ENCODE assay signal across 24 cellular contexts in genomic region chr9:74524289-74524688, GRCh38. TPM values are rescaled to one million over a fixed set of nuclear protein-coding genes. Genes with fewer than 3 reads are reported as not detected.
DNase-seq lines count a peak whose midpoint lies in the region; ATAC-seq, FAIRE-seq and TF ChIP-seq lines count a peak whose summit lies in the region.
"Had no signal": no experiment of that assay in that cellular context is flagged by ENCODE, and none has a peak within 500 bp of the region (broad histone marks: within the 10 kb centered on the region; RNA-seq: fewer than 3 reads in every experiment).

No MANE protein-coding gene starts in this region.

- no peak overlapping the region for H2AFZ ChIP-seq in HepG2 (ENCODE audit: low read length)
- no peak overlapping the region for H2AFZ ChIP-seq in IMR-90 (replicated peaks; ENCODE audit: low read length, poor library complexity)
- H2AFZ ChIP-seq in H1 (ENCODE audit: low read length), result no peak overlapping the region
- H2AFZ ChIP-seq: GM23248 had no signal

- no peak overlapping the region for H3K4me2 ChIP-seq in HepG2 (ENCODE audit: low read depth, low read length)
- no peak overlapping the region for H3K4me2 ChIP-seq in IMR-90 (ENCODE audit: low read depth, low read length)
- H3K4me2 ChIP-seq in H1 (ENCODE audit: insufficient read depth in 1 of 2, low read depth in 2 of 2, low read length in 2 of 2), result no peak overlapping the region

- TF ChIP-seq CTCF in HepG2 (CRISPR knock-in tag; IDR thresholded peaks at IDR 0.05) (no peak), right lobe of liver (IDR thresholded peaks at IDR 0.05) (no peak), IMR-90 (conservative IDR thresholded peaks at IDR 0.05; ENCODE audit: low read depth, low read length) (no peak), H1 (IDR thresholded peaks at IDR 0.05; ENCODE audit: control extremely low read depth in 1 of 3, insufficient read depth in 1 of 3, low read depth in 1 of 3, low read length in 3 of 3) (no peak)

- H3K4me1 ChIP-seq in HepG2 (ENCODE audit: insufficient read depth, low read length) (no peaks in the 10 kb centered on the region), right lobe of liver (no peaks in the 10 kb centered on the region), IMR-90 (ENCODE audit: control insufficient read depth, insufficient read depth, low read length) (no peaks in the 10 kb centered on the region), H1 (replicated peaks in 1 of 4; ENCODE audit: control insufficient read depth in 3 of 4, insufficient read depth in 4 of 4, low read length in 3 of 4) (peaks cover 0 to 8% (median 3%) of the 10 kb centered on the region in 4 experiments; a peak in 2 of 7 replicates)
- H3K4me1 ChIP-seq: BE2C had no signal

- no peak for ATAC-seq in HepG2
- no peak for ATAC-seq in right lobe of liver
- ATAC-seq in IMR-90 (ENCODE audit: low read depth), result no peak
- no peak for ATAC-seq in GM19452 (IDR thresholded peaks at IDR 0.05; ENCODE audit: unreplicated experiment)
- ATAC-seq: GM12878 had no signal

- no peak for TF ChIP-seq EP300 in HepG2 (IDR thresholded peaks at IDR 0.05; ENCODE audit: low read depth in 2 of 2, low read length in 2 of 2)
- no peak for TF ChIP-seq EP300 in HepG2 (CRISPR knock-in tag; IDR thresholded peaks at IDR 0.05; ENCODE audit: borderline replicate concordance)
- no peak for TF ChIP-seq EP300 in H1 (IDR thresholded peaks at IDR 0.05; ENCODE audit: borderline replicate concordance in 1 of 2, low read depth in 2 of 2, low read length in 2 of 2)

- intact Hi-C loops in HepG2 (cut with micrococcal nuclease; ENCODE audit: unreplicated experiment) (no loop called here), right lobe of liver (cut with DNase I) (no loop called here), IMR-90 (cut with micrococcal nuclease) (loop anchor here (5.0 kb wide), 1 partner anchor 42 kb away; no protein-coding TSS in a partner anchor)

- H3K9ac ChIP-seq in HepG2 (ENCODE audit: insufficient read depth, low read depth, low read length), result no peak overlapping the region
- H3K9ac ChIP-seq in IMR-90 (ENCODE audit: low read depth, low read length), result no peak overlapping the region
- H3K9ac ChIP-seq in H1 (replicated peaks in 1 of 4; ENCODE audit: extremely low read depth in 1 of 4, low read depth in 3 of 4, low read length in 3 of 4), result no peak overlapping the region
- H3K9ac ChIP-seq: BLaER1 treated with 17β-estradiol and CSF1 and Interleukin-3, amounts not matched to agents 10 nM and 100 nM; GM23248 had no signal

- H3K9me1 ChIP-seq in IMR-90 (ENCODE audit: insufficient read depth, low read length), result no peaks in the 10 kb centered on the region

- H2BK12ac ChIP-seq in H1 (ENCODE audit: low read depth, low read length), result no peak overlapping the region

- H2BK15ac ChIP-seq in IMR-90 (ENCODE audit: low read depth, low read length) (no peak overlapping the region), H1 (ENCODE audit: low read length) (no peak overlapping the region)

- DNase-seq in HepG2 (ENCODE audit: low spot score), result no peak
- no peak for DNase-seq in right lobe of liver
- DNase-seq in IMR-90, result no peak
- no peak for DNase-seq in H1 (ENCODE audit: low read depth in 1 of 2, low spot score in 2 of 2)
- DNase-seq in HUDEP-2 (lab: John Stamatoyannopoulos, UW; ENCODE audit: unreplicated experiment in 76 of 76), result no peak
- DNase-seq: ACHN; AML-193; BE2C; CD4-positive, alpha-beta T cell; CD8-positive, alpha-beta memory T cell; DMS 273 treated with DMSO at 0.1 percent for 48 hours; DMS79; EL; GDM1; GM23248; HCEC 1CT had no signal

- H3K27me3 ChIP-seq in HepG2 (ENCODE audit: control insufficient read depth in 1 of 2, insufficient read depth in 2 of 2, low read length in 2 of 2) (no peaks in the 10 kb centered on the region), right lobe of liver (no peaks in the 10 kb centered on the region), IMR-90 (ENCODE audit: control insufficient read depth, insufficient read depth, low read length) (no peaks in the 10 kb centered on the region), H1 (replicated peaks in 1 of 4; ENCODE audit: control insufficient read depth in 3 of 4, extremely low read depth in 1 of 4, insufficient read depth in 3 of 4, low read length in 3 of 4) (no peaks in the 10 kb centered on the region)
- H3K27me3 ChIP-seq: BE2C; BLaER1 treated with 17β-estradiol and CSF1 and Interleukin-3, amounts not matched to agents 10 nM and 100 nM had no signal

- FAIRE-seq in HepG2 (lab: Jason Lieb, UNC) (no peak), H1 (lab: Jason Lieb, UNC) (no peak)
- FAIRE-seq: A204.1, D721Med, GM12878, H54 had no signal

- no peak overlapping the region for H3K23ac ChIP-seq in IMR-90 (ENCODE audit: low read depth, low read length)
- H3K23ac ChIP-seq in H1 (ENCODE audit: insufficient read length), result no peak overlapping the region

- H4K20me1 ChIP-seq in HepG2 (ENCODE audit: insufficient read depth, low read length) (no peaks in the 10 kb centered on the region), IMR-90 (ENCODE audit: insufficient read depth, low read length) (no peaks in the 10 kb centered on the region), H1 (replicated peaks in 1 of 2; ENCODE audit: control insufficient read depth in 1 of 2, insufficient read depth in 2 of 2, low read length in 2 of 2) (no peaks in the 10 kb centered on the region)

- CTCF ChIA-PET in HepG2 (lab: Yijun Ruan, JAX; ENCODE audit: low intra/inter-chr PET ratio, low total read pairs), result no interaction called here
- CTCF ChIA-PET in IMR-90 (lab: Yijun Ruan, JAX), result no interaction called here
- CTCF ChIA-PET in H1 (lab: Charles Lee; ENCODE audit: partially characterized antibody), result interaction anchor here (1.3 to 1.4 kb wide), 2 partner anchors 8 to 17 kb away, joined by 3 to 6 read pairs; no protein-coding TSS in a partner anchor

- in situ Hi-C loops in HepG2 (cut with HindIII; ENCODE audit: extremely low pct_ligation_motif_present, low pct_unique_long_range_greater_than_20kb) (no loop called here), IMR-90 (cut with MboI; ENCODE audit: low sequenced_read_pairs) (no loop called here)

- no peak overlapping the region for H3K4ac ChIP-seq in IMR-90 (ENCODE audit: low read depth, low read length)
- no peak overlapping the region for H3K4ac ChIP-seq in H1 (replicated peaks; ENCODE audit: insufficient read length, low read depth, low read length)

- no TSS peak for BruUV-seq in HepG2 (replicated peaks; lab: Mats Ljungman, UMichigan)
- BruUV-seq in IMR-90 (replicated peaks; lab: Mats Ljungman, UMichigan), result no TSS peak

- H2AK9ac ChIP-seq in IMR-90 (replicated peaks; ENCODE audit: low read depth, low read length, poor library complexity), result no peak overlapping the region

- H3K79me1 ChIP-seq in IMR-90 (ENCODE audit: low read depth in 1 of 2, low read length in 2 of 2) (no peaks in the 10 kb centered on the region), H1 (ENCODE audit: low read depth, low read length) (no peaks in the 10 kb centered on the region)

- H3K4me3 ChIP-seq in HepG2 (replicated peaks in 1 of 3; ENCODE audit: insufficient read depth in 1 of 3, low read depth in 2 of 3, low read length in 3 of 3) (no peak overlapping the region), right lobe of liver (no peak overlapping the region), IMR-90 (ENCODE audit: insufficient read depth, low read depth, low read length) (no peak overlapping the region), H1 (ENCODE audit: extremely low read depth in 1 of 4, insufficient read depth in 2 of 4, low read depth in 3 of 4, low read length in 4 of 4) (no peak overlapping the region)
- H3K4me3 ChIP-seq: BLaER1 treated with 17β-estradiol and CSF1 and Interleukin-3, amounts not matched to agents 10 nM and 100 nM; GM12878; GM23248 had no signal

- no peaks in the 10 kb centered on the region for H3K9me3 ChIP-seq in HepG2 (ENCODE audit: low read length)
- no peaks in the 10 kb centered on the region for H3K9me3 ChIP-seq in right lobe of liver
- H3K9me3 ChIP-seq in IMR-90 (ENCODE audit: control insufficient read depth, insufficient read depth, low read length), result no peaks in the 10 kb centered on the region
- no peaks in the 10 kb centered on the region for H3K9me3 ChIP-seq in H1 (ENCODE audit: insufficient read depth in 2 of 2, low read depth in 1 of 2, low read length in 1 of 2)
- H3K9me3 ChIP-seq: BE2C; BLaER1 treated with 17β-estradiol and CSF1 and Interleukin-3, amounts not matched to agents 10 nM and 100 nM had no signal

- no peak for TF ChIP-seq RAD21 in HepG2 (CRISPR knock-in tag; IDR thresholded peaks at IDR 0.05)
- no peak for TF ChIP-seq RAD21 in IMR-90 (IDR thresholded peaks at IDR 0.05; ENCODE audit: low read length)
- TF ChIP-seq RAD21 in H1 (IDR thresholded peaks at IDR 0.05 in 1 of 2, conservative IDR thresholded peaks at IDR 0.05 in 1 of 2; ENCODE audit: low read depth in 2 of 2, low read length in 2 of 2), result no peak

- dilution Hi-C loops in IMR-90 (cut with HindIII; ENCODE audit: low sequenced_read_pairs, unreplicated experiment), result no loop called here

- H4K91ac ChIP-seq in IMR-90 (ENCODE audit: insufficient read depth, low read depth, low read length) (no peak overlapping the region), H1 (replicated peaks; ENCODE audit: insufficient read length, low read length) (no peak overlapping the region)

- TF ChIP-seq POLR2A in HepG2 (IDR thresholded peaks at IDR 0.05; ENCODE audit: insufficient read depth in 1 of 2, low read depth in 2 of 2, low read length in 2 of 2) (no peak), right lobe of liver (IDR thresholded peaks at IDR 0.05) (no peak), IMR-90 (IDR thresholded peaks at IDR 0.05; ENCODE audit: low read depth, low read length) (no peak), H1 (IDR thresholded peaks at IDR 0.05; ENCODE audit: control extremely low read depth in 1 of 2, low read depth in 2 of 2, low read length in 2 of 2) (no peak)

- H2BK20ac ChIP-seq in IMR-90 (ENCODE audit: low read depth, low read length) (no peak overlapping the region), H1 (ENCODE audit: low read length) (no peak overlapping the region)

- no peak overlapping the region for H2AK5ac ChIP-seq in IMR-90 (ENCODE audit: low read depth, low read length)
- no peak overlapping the region for H2AK5ac ChIP-seq in H1 (ENCODE audit: low read depth, low read length)

- H4K5ac ChIP-seq in IMR-90 (ENCODE audit: low read depth, low read length) (no peak overlapping the region), H1 (ENCODE audit: insufficient read length, low read depth, low read length) (peak overlapping the region; percentile 47)

- no peaks in the 10 kb centered on the region for H3K36me3 ChIP-seq in HepG2 (replicated peaks in 1 of 2; ENCODE audit: control insufficient read depth in 1 of 2, insufficient read depth in 2 of 2, low read length in 2 of 2)
- no peaks in the 10 kb centered on the region for H3K36me3 ChIP-seq in right lobe of liver
- no peaks in the 10 kb centered on the region for H3K36me3 ChIP-seq in IMR-90 (ENCODE audit: control insufficient read depth, insufficient read depth, low read length)
- no peaks in the 10 kb centered on the region for H3K36me3 ChIP-seq in H1 (ENCODE audit: control insufficient read depth in 2 of 4, insufficient read depth in 4 of 4, low read length in 3 of 4)
- H3K36me3 ChIP-seq: BE2C had no signal

- H2BK5ac ChIP-seq in IMR-90 (ENCODE audit: low read depth, low read length, poor library complexity, severe bottlenecking) (no peak overlapping the region), H1 (ENCODE audit: low read depth, low read length) (no peak overlapping the region)

- H2BK120ac ChIP-seq in IMR-90 (ENCODE audit: low read depth, low read length) (no peak overlapping the region), H1 (replicated peaks; ENCODE audit: low read depth, low read length) (no peak overlapping the region)

- no peaks in the 10 kb centered on the region for H3K23me2 ChIP-seq in H1 (ENCODE audit: low read depth, low read length)

- no peak overlapping the region for H3K27ac ChIP-seq in HepG2 (ENCODE audit: extremely low read length, insufficient read depth, low read length)
- no peak overlapping the region for H3K27ac ChIP-seq in right lobe of liver
- H3K27ac ChIP-seq in IMR-90 (ENCODE audit: insufficient read depth, low read length), result no peak overlapping the region
- H3K27ac ChIP-seq in H1 (ENCODE audit: low read depth, low read length), result no peak overlapping the region
- H3K27ac ChIP-seq: 22Rv1; BLaER1 treated with 17β-estradiol and CSF1 and Interleukin-3, amounts not matched to agents 10 nM and 100 nM; GM23248 had no signal

- H3K56ac ChIP-seq in IMR-90 (ENCODE audit: extremely low read depth, insufficient read depth, low read length) (no peak overlapping the region), H1 (replicated peaks; ENCODE audit: insufficient read length, low read depth, low read length) (no peak overlapping the region)

- H4K8ac ChIP-seq in IMR-90 (ENCODE audit: low read depth in 2 of 2, low read length in 2 of 2) (no peak overlapping the region), H1 (ENCODE audit: extremely low read depth, insufficient read depth, low read length) (no peak overlapping the region)

- POLR2A ChIA-PET in HepG2 (lab: Yijun Ruan, JAX), result no interaction called here
- POLR2A ChIA-PET in IMR-90 (lab: Charles Lee; ENCODE audit: unreplicated experiment), result no interaction called here
- POLR2A ChIA-PET in H1 (lab: Charles Lee; ENCODE audit: partially characterized antibody), result no interaction called here

- no peak overlapping the region for H3K18ac ChIP-seq in IMR-90 (ENCODE audit: low read depth, low read length)
- no peak overlapping the region for H3K18ac ChIP-seq in H1 (ENCODE audit: extremely low read depth, low read length)

- H3K79me2 ChIP-seq in HepG2 (ENCODE audit: insufficient read depth, low read length) (no peaks in the 10 kb centered on the region), H1 (ENCODE audit: control insufficient read depth in 1 of 2, insufficient read depth in 2 of 2, low read length in 2 of 2) (no peaks in the 10 kb centered on the region)

- no peak overlapping the region for H3K14ac ChIP-seq in IMR-90 (replicated peaks; ENCODE audit: low read depth, low read length)
- H3K14ac ChIP-seq in H1 (ENCODE audit: insufficient read length), result no peak overlapping the region

- 2% methylated on average over 1 of the region's 1 CpG for WGBS in HepG2 (ENCODE audit: low lambda C conversion rate)
- 11% methylated on average over 1 of the region's 1 CpG for WGBS in right lobe of liver (ENCODE audit: insufficient coverage, low coverage, low lambda C conversion rate, missing lambda C conversion rate)
- WGBS in IMR-90 (ENCODE audit: extremely low coverage in 2 of 2, insufficient read length in 1 of 2), 2 experiments, result no CpG with 5 or more reads among the region's 1 CpG
- 41% methylated on average over 1 of the region's 1 CpG; no CpG with 5 or more reads in 1 of the 2 experiments for WGBS in H1 (ENCODE audit: extremely low coverage in 1 of 2, insufficient coverage in 1 of 2, insufficient read length in 1 of 2, insufficient replicate concordance in 2 of 2, low coverage in 1 of 2, low lambda C conversion rate in 2 of 2, missing lambda C conversion rate in 1 of 2), 2 experiments

RNA-seq across cellular contexts. Expression of gene RORB, which starts 27.2 kb away (rescaled TPM):
- total RNA-seq in HepG2 (2016; rRNA removed; fragmentation: Illumina TruSeq; extraction: Trizol) (not detected in 2 replicates), right lobe of liver (under 1 TPM in 3 of 6 experiments, not detected in 3; 0.04 to 0.62 (median 0.61) TPM), IMR-90 (2012; rRNA removed) (under 0.01 TPM in 1 of 2 replicates, not detected in the other)
- total RNA-seq in HepG2 (2016; cell fraction: cytosol; rRNA removed; fragmentation: Illumina TruSeq; extraction: Trizol; ENCODE audit: low read depth), result not detected in 2 replicates
- total RNA-seq in HepG2 (2016; cell fraction: insoluble cytoplasmic fraction; rRNA removed; fragmentation: Illumina TruSeq; extraction: Trizol), result not detected in 2 replicates
- not detected in 2 replicates for total RNA-seq in HepG2 (2016; cell fraction: membrane; rRNA removed; fragmentation: Illumina TruSeq; extraction: Trizol)
- total RNA-seq in HepG2 (2016; cell fraction: nucleus; rRNA removed; fragmentation: Illumina TruSeq; extraction: Trizol), result not detected in 2 replicates
- polyA plus RNA-seq in HepG2 (2011; rRNA removed) (not detected in 2 replicates), IMR-90 (2012; rRNA removed) (not detected in 2 replicates), H1 (2011; rRNA removed) (1.2 and 2.3 TPM in 2 replicates)
- not detected in 2 replicates for polyA plus RNA-seq in HepG2 (2011; cell fraction: cytosol; rRNA removed)
- not detected in 2 replicates for polyA plus RNA-seq in HepG2 (2011; cell fraction: nucleus; rRNA removed)
- not detected in 2 replicates for polyA plus RNA-seq in HepG2 (2012)
- not detected in 2 replicates for polyA plus RNA-seq in HepG2 (2016; cell fraction: cytosol; fragmentation: Illumina TruSeq; extraction: Trizol; ENCODE audit: low read depth)
- not detected in 2 replicates for polyA plus RNA-seq in HepG2 (2016; cell fraction: insoluble cytoplasmic fraction; fragmentation: Illumina TruSeq; extraction: Trizol; ENCODE audit: low read depth)
- polyA plus RNA-seq in HepG2 (2016; cell fraction: membrane; fragmentation: Illumina TruSeq; extraction: Trizol; ENCODE audit: low read depth), result not detected in 2 replicates
- polyA plus RNA-seq in HepG2 (2016; cell fraction: nucleus; fragmentation: Illumina TruSeq; extraction: Trizol; ENCODE audit: insufficient read depth, low read depth), result not detected in 2 replicates
- 0.02 TPM in 1 of 2 replicates, not detected in the other for polyA minus RNA-seq in HepG2 (2011; rRNA and poly(A)+ RNA removed; ENCODE audit: low replicate concordance)
- not detected in 2 replicates for polyA minus RNA-seq in HepG2 (2011; cell fraction: cytosol; rRNA and poly(A)+ RNA removed)
- polyA minus RNA-seq in HepG2 (2011; cell fraction: nucleus; rRNA and poly(A)+ RNA removed), result not detected in 2 replicates
- 0.01 TPM in 1 of 2 replicates, not detected in the other for polyA plus RNA-seq in IMR-90 (2012; cell fraction: cytosol; rRNA removed)
- not detected in 2 replicates for polyA plus RNA-seq in IMR-90 (2012; cell fraction: nucleus; rRNA removed; ENCODE audit: low replicate concordance)
- total RNA-seq in H1 (2021; fragmentation: NEBNext Ultra II Directional; extraction: Animal tissue kit (Norgen Biotek cat#: 25700)), result 6.5 and 7.1 TPM in 2 replicates
- polyA plus RNA-seq in H1 (2011; cell fraction: cytosol; rRNA removed), result 1.8 TPM
- polyA plus RNA-seq in H1 (2011; cell fraction: nucleus; rRNA removed), result 2.7 TPM
- 1.8 to 4.0 TPM (median 2.8 TPM) in 4 replicates for polyA plus RNA-seq in H1 (2012, experiment 1 of 2)
- polyA plus RNA-seq in H1 (2012, experiment 2 of 2), result 0.21 TPM
- polyA plus RNA-seq in H1 (2013, experiment 1 of 2), result 2.3 TPM
- 1.8 TPM for polyA plus RNA-seq in H1 (2013, experiment 2 of 2)
- polyA minus RNA-seq in H1 (2011; rRNA and poly(A)+ RNA removed), result 12.8 and 20.5 TPM in 2 replicates
- 3.2 TPM for polyA minus RNA-seq in H1 (2011; cell fraction: cytosol; rRNA and poly(A)+ RNA removed)
- 13.7 TPM for polyA minus RNA-seq in H1 (2011; cell fraction: nucleus; rRNA and poly(A)+ RNA removed)
- total RNA-seq: CD4-positive, alpha-beta T cell; CD8-positive, alpha-beta memory T cell; GM23248 had no signal
- polyA plus RNA-seq: CD14-positive monocyte, GM23248 had no signal

Comparison
In these comparisons a context has a peak if more than half of its experiments do, and no peak if none do; other contexts are left out.
1. Of the 41 proteins assayed by ChIP-seq in both HepG2 and H1: peak only in HepG2: none; only in H1: none; in both: MAFK; in neither: 40.